ENCODE assay signal across 1 cellular context in the genomic region with DNA sequence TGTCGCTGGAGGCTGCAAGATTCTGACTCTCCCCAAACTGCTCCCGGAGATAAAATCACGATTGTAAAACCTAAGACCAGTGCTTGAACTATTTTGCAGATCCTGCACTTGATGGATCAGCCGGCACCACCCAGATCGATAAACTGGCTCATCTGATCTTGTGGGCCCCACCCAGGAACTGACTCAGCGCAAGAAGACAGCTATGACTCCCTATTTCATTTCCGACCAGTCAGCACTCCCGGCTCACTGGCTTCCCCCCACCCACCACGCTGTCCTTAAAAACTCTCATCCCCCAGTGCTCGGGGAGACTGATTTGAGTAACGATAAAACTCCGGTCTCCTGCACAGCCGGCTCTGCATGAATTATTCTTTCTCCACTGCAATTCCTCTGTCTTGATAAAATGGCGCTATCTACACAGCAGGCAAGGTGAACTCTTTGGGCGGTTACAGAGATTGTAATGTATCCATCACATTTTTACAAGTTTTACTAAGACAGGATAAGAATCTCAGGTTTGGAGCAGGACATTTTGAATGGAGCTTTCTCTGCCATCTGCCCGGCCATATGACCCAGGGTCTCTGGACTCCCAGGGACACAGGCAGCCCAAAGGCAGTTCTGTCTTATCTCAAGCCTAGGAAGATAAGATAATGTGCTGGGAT.
TF ChIP-seq lines count a peak whose summit lies in the region.

No MANE protein-coding gene starts in this region.

TF ChIP-seq in K562, 482 proteins besides CTCF, POLR2A, EP300 and RAD21 (continues in another document):
- TF ChIP-seq, protein P1, sequence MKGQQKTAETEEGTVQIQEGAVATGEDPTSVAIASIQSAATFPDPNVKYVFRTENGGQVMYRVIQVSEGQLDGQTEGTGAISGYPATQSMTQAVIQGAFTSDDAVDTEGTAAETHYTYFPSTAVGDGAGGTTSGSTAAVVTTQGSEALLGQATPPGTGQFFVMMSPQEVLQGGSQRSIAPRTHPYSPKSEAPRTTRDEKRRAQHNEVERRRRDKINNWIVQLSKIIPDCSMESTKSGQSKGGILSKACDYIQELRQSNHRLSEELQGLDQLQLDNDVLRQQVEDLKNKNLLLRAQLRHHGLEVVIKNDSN (CRISPR knock-in tag; IDR thresholded peaks at IDR 0.05) = no peak
- TF ChIP-seq CCAR2 (IDR thresholded peaks at IDR 0.05; ENCODE audit: low read depth, low read length) (no peak), ZNF561 (CRISPR knock-in tag; conservative IDR thresholded peaks at IDR 0.05) (no peak), ZKSCAN1 (IDR thresholded peaks at IDR 0.05; ENCODE audit: low read depth, low read length) (no peak), ZBTB7A (IDR thresholded peaks at IDR 0.05; ENCODE audit: borderline replicate concordance, control insufficient read depth, low read depth, low read length) (peak; percentile 30; the same call in 1 of the 2 replicates), RBBP5 (IDR thresholded peaks at IDR 0.05; ENCODE audit: borderline replicate concordance, insufficient read depth, low read length, poor library complexity, severe bottlenecking) (no peak), HMGN3 (IDR thresholded peaks at IDR 0.05; ENCODE audit: borderline replicate concordance, extremely low read depth, insufficient read length, low read depth, low read length) (no peak), ZSCAN32 (CRISPR knock-in tag; IDR thresholded peaks at IDR 0.05) (no peak), MXI1 (IDR thresholded peaks at IDR 0.05; ENCODE audit: low read depth, low read length) (no peak), HIVEP1 (CRISPR knock-in tag; IDR thresholded peaks at IDR 0.05) (no peak), XRCC5 (IDR thresholded peaks at IDR 0.05; ENCODE audit: low read depth, low read length) (no peak), ZEB2 (IDR thresholded peaks at IDR 0.05) (peak; percentile 83), HDAC8 (tag; IDR thresholded peaks at IDR 0.05) (no peak), TSC22D4 (tag; IDR thresholded peaks at IDR 0.05) (no peak), ZSCAN29 (IDR thresholded peaks at IDR 0.05) (no peak), CHCHD3 (CRISPR knock-in tag; IDR thresholded peaks at IDR 0.05) (no peak), CREBBP (IDR thresholded peaks at IDR 0.05; ENCODE audit: low read depth, low read length) (no peak), SMAD2 (IDR thresholded peaks at IDR 0.05; ENCODE audit: low read depth, low read length) (no peak), SP1 (CRISPR knock-in tag; IDR thresholded peaks at IDR 0.05) (no peak), FOXK1 (CRISPR knock-in tag; IDR thresholded peaks at IDR 0.05; ENCODE audit: borderline replicate concordance) (no peak), POLR2G (IDR thresholded peaks at IDR 0.05; ENCODE audit: low read depth, low read length) (no peak), U2AF1 (optimal IDR thresholded peaks at IDR 0.05; ENCODE audit: low read depth, low read length) (no peak), GABPB1 (CRISPR knock-in tag; IDR thresholded peaks at IDR 0.05) (no peak), NR3C1 (CRISPR knock-in tag; IDR thresholded peaks at IDR 0.05) (no peak), BRCA1 (IDR thresholded peaks at IDR 0.05) (no peak), BRCA1 (CRISPR knock-in tag; IDR thresholded peaks at IDR 0.05) (no peak), MTA2 (IDR thresholded peaks at IDR 0.05; ENCODE audit: low read depth) (no peak), MEF2D (tag; conservative IDR thresholded peaks at IDR 0.05; ENCODE audit: low read depth) (no peak), ZNF57 (CRISPR knock-in tag; IDR thresholded peaks at IDR 0.05) (no peak), ZBTB17 (CRISPR knock-in tag; IDR thresholded peaks at IDR 0.05) (no peak), ZNF79 (CRISPR knock-in tag; IDR thresholded peaks at IDR 0.05; ENCODE audit: low read depth) (no peak), POU5F1 (IDR thresholded peaks at IDR 0.05; ENCODE audit: borderline replicate concordance, low read depth, low read length, partially characterized antibody) (no peak), ZNF586 (CRISPR knock-in tag; conservative IDR thresholded peaks at IDR 0.05) (no peak)
- TF ChIP-seq, protein P2, sequence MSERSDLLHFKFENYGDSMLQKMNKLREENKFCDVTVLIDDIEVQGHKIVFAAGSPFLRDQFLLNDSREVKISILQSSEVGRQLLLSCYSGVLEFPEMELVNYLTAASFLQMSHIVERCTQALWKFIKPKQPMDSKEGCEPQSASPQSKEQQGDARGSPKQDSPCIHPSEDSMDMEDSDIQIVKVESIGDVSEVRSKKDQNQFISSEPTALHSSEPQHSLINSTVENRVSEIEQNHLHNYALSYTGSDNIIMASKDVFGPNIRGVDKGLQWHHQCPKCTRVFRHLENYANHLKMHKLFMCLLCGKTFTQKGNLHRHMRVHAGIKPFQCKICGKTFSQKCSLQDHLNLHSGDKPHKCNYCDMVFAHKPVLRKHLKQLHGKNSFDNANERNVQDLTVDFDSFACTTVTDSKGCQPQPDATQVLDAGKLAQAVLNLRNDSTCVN (CRISPR knock-in tag; IDR thresholded peaks at IDR 0.05) = no peak
- TF ChIP-seq, protein P3, sequence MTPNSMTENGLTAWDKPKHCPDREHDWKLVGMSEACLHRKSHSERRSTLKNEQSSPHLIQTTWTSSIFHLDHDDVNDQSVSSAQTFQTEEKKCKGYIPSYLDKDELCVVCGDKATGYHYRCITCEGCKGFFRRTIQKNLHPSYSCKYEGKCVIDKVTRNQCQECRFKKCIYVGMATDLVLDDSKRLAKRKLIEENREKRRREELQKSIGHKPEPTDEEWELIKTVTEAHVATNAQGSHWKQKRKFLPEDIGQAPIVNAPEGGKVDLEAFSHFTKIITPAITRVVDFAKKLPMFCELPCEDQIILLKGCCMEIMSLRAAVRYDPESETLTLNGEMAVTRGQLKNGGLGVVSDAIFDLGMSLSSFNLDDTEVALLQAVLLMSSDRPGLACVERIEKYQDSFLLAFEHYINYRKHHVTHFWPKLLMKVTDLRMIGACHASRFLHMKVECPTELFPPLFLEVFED (CRISPR knock-in tag; conservative IDR thresholded peaks at IDR 0.05) = no peak
- TF ChIP-seq, protein P4, sequence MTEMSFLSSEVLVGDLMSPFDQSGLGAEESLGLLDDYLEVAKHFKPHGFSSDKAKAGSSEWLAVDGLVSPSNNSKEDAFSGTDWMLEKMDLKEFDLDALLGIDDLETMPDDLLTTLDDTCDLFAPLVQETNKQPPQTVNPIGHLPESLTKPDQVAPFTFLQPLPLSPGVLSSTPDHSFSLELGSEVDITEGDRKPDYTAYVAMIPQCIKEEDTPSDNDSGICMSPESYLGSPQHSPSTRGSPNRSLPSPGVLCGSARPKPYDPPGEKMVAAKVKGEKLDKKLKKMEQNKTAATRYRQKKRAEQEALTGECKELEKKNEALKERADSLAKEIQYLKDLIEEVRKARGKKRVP (CRISPR knock-in tag; IDR thresholded peaks at IDR 0.05) = no peak
- TF ChIP-seq, protein P5, sequence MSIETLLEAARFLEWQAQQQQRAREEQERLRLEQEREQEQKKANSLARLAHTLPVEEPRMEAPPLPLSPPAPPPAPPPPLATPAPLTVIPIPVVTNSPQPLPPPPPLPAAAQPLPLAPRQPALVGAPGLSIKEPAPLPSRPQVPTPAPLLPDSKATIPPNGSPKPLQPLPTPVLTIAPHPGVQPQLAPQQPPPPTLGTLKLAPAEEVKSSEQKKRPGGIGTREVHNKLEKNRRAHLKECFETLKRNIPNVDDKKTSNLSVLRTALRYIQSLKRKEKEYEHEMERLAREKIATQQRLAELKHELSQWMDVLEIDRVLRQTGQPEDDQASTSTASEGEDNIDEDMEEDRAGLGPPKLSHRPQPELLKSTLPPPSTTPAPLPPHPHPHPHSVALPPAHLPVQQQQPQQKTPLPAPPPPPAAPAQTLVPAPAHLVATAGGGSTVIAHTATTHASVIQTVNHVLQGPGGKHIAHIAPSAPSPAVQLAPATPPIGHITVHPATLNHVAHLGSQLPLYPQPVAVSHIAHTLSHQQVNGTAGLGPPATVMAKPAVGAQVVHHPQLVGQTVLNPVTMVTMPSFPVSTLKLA (conservative IDR thresholded peaks at IDR 0.05) = peak in 1 of 2 experiments; percentile 46; a peak in 2 of 4 replicates
- TF ChIP-seq, protein P6, sequence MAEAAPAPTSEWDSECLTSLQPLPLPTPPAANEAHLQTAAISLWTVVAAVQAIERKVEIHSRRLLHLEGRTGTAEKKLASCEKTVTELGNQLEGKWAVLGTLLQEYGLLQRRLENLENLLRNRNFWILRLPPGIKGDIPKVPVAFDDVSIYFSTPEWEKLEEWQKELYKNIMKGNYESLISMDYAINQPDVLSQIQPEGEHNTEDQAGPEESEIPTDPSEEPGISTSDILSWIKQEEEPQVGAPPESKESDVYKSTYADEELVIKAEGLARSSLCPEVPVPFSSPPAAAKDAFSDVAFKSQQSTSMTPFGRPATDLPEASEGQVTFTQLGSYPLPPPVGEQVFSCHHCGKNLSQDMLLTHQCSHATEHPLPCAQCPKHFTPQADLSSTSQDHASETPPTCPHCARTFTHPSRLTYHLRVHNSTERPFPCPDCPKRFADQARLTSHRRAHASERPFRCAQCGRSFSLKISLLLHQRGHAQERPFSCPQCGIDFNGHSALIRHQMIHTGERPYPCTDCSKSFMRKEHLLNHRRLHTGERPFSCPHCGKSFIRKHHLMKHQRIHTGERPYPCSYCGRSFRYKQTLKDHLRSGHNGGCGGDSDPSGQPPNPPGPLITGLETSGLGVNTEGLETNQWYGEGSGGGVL (CRISPR knock-in tag; IDR thresholded peaks at IDR 0.05) = no peak
- TF ChIP-seq, protein P7, sequence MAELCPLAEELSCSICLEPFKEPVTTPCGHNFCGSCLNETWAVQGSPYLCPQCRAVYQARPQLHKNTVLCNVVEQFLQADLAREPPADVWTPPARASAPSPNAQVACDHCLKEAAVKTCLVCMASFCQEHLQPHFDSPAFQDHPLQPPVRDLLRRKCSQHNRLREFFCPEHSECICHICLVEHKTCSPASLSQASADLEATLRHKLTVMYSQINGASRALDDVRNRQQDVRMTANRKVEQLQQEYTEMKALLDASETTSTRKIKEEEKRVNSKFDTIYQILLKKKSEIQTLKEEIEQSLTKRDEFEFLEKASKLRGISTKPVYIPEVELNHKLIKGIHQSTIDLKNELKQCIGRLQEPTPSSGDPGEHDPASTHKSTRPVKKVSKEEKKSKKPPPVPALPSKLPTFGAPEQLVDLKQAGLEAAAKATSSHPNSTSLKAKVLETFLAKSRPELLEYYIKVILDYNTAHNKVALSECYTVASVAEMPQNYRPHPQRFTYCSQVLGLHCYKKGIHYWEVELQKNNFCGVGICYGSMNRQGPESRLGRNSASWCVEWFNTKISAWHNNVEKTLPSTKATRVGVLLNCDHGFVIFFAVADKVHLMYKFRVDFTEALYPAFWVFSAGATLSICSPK (IDR thresholded peaks at IDR 0.05; ENCODE audit: borderline replicate concordance) = no peak
- TF ChIP-seq, protein P8, sequence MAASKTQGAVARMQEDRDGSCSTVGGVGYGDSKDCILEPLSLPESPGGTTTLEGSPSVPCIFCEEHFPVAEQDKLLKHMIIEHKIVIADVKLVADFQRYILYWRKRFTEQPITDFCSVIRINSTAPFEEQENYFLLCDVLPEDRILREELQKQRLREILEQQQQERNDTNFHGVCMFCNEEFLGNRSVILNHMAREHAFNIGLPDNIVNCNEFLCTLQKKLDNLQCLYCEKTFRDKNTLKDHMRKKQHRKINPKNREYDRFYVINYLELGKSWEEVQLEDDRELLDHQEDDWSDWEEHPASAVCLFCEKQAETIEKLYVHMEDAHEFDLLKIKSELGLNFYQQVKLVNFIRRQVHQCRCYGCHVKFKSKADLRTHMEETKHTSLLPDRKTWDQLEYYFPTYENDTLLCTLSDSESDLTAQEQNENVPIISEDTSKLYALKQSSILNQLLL (CRISPR knock-in tag; IDR thresholded peaks at IDR 0.05; ENCODE audit: borderline replicate concordance) = no peak
- TF ChIP-seq, protein P9, sequence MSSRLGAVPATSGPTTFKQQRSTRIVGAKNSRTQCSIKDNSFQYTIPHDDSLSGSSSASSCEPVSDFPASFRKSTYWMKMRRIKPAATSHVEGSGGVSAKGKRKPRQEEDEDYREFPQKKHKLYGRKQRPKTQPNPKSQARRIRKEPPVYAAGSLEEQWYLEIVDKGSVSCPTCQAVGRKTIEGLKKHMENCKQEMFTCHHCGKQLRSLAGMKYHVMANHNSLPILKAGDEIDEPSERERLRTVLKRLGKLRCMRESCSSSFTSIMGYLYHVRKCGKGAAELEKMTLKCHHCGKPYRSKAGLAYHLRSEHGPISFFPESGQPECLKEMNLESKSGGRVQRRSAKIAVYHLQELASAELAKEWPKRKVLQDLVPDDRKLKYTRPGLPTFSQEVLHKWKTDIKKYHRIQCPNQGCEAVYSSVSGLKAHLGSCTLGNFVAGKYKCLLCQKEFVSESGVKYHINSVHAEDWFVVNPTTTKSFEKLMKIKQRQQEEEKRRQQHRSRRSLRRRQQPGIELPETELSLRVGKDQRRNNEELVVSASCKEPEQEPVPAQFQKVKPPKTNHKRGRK (tag; IDR thresholded peaks at IDR 0.05) = no peak
- TF ChIP-seq, protein P10, sequence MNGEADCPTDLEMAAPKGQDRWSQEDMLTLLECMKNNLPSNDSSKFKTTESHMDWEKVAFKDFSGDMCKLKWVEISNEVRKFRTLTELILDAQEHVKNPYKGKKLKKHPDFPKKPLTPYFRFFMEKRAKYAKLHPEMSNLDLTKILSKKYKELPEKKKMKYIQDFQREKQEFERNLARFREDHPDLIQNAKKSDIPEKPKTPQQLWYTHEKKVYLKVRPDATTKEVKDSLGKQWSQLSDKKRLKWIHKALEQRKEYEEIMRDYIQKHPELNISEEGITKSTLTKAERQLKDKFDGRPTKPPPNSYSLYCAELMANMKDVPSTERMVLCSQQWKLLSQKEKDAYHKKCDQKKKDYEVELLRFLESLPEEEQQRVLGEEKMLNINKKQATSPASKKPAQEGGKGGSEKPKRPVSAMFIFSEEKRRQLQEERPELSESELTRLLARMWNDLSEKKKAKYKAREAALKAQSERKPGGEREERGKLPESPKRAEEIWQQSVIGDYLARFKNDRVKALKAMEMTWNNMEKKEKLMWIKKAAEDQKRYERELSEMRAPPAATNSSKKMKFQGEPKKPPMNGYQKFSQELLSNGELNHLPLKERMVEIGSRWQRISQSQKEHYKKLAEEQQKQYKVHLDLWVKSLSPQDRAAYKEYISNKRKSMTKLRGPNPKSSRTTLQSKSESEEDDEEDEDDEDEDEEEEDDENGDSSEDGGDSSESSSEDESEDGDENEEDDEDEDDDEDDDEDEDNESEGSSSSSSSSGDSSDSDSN (IDR thresholded peaks at IDR 0.05; ENCODE audit: borderline replicate concordance in 1 of 2, low read depth in 2 of 2, low read length in 2 of 2) = no peak
